9 cellular contexts compared by ENCODE assay signal in genomic region chr7:6792113-6792872, GRCh38. TPM values are rescaled to one million over a fixed set of nuclear protein-coding genes. Genes with fewer than 3 reads are reported as not detected.
A peak's percentile ranks its signal among the peaks of the same experiment; 100 is the strongest.
DNase-seq lines count a peak whose midpoint lies in the region; ATAC-seq and TF ChIP-seq lines count a peak whose summit lies in the region.
"Not testable (repeated sequence)": the region's sequence is repeated elsewhere in the genome, so short reads cannot be mapped to it uniquely, and the experiment has no call there.
"Had no signal": no experiment of that assay in that cellular context is flagged by ENCODE, and none has a peak within 500 bp of the region (broad histone marks: within the 10 kb centered on the region; RNA-seq: fewer than 3 reads in every experiment).

No MANE protein-coding gene starts in this region.

- not testable (repeated sequence) for H3K36me3 ChIP-seq in mesenchymal stem cell (ENCODE audit: control insufficient read depth in 1 of 2, insufficient read depth in 2 of 2, low read depth in 1 of 2, low read length in 2 of 2); gastrocnemius medialis

- not testable (repeated sequence) for H3K27ac ChIP-seq in mesenchymal stem cell (ENCODE audit: low read length, poor library complexity, severe bottlenecking)
- peak overlapping the region in 1 of 4 donors; percentile 41 for H3K27ac ChIP-seq in gastrocnemius medialis

- intact Hi-C loops in gastrocnemius medialis (cut with DNase I; ENCODE audit: low total_unique reads) = not testable (repeated sequence)

- not testable (repeated sequence) for H2AFZ ChIP-seq in mesenchymal stem cell (ENCODE audit: low read depth, low read length)

- ATAC-seq in gastrocnemius medialis = peak; percentile 72 to 82

- not testable (repeated sequence) for H3K79me1 ChIP-seq in mesenchymal stem cell (replicated peaks; ENCODE audit: low read length, poor library complexity, severe bottlenecking)

- H4K8ac ChIP-seq in mesenchymal stem cell (ENCODE audit: low read length) = not testable (repeated sequence)

- H3K4me1 ChIP-seq in mesenchymal stem cell (ENCODE audit: control insufficient read depth, insufficient read depth, low read depth, low read length); gastrocnemius medialis: not testable (repeated sequence)

- not testable (repeated sequence) for H3K9me3 Mint-ChIP-seq in chondrocyte (ENCODE audit: low read depth)

- not testable (repeated sequence) for H3K36me3 Mint-ChIP-seq in chondrocyte (ENCODE audit: low read depth)

- H3K4me1 Mint-ChIP-seq in chondrocyte (ENCODE audit: low read depth) = not testable (repeated sequence)

- H3K27ac Mint-ChIP-seq in chondrocyte (ENCODE audit: unreplicated experiment) = peak overlapping the region; percentile 74

- H2BK5ac ChIP-seq in mesenchymal stem cell (ENCODE audit: low read depth, low read length, poor library complexity, severe bottlenecking) = not testable (repeated sequence)

- not testable (repeated sequence) for TF ChIP-seq CTCF in AG09309 (IDR thresholded peaks at IDR 0.05; ENCODE audit: control insufficient read depth, insufficient read depth, low read depth, low read length, missing control alignments); chondrocyte (IDR thresholded peaks at IDR 0.05); gastrocnemius medialis (IDR thresholded peaks at IDR 0.05 in 4 of 5, conservative IDR thresholded peaks at IDR 0.05 in 1 of 5)

- not testable (repeated sequence) for H3K27me3 Mint-ChIP-seq in chondrocyte (ENCODE audit: low read depth)

- no CpG with 5 or more reads among the region's 15 CpGs for WGBS in mesenchymal stem cell

- not testable (repeated sequence) for H2BK120ac ChIP-seq in mesenchymal stem cell (ENCODE audit: low read depth, low read length)

- H3K9ac ChIP-seq in mesenchymal stem cell (ENCODE audit: low read length) = not testable (repeated sequence)

- H3K23ac ChIP-seq in mesenchymal stem cell (ENCODE audit: low read length in 2 of 2) = not testable (repeated sequence)

- DNase-seq in AG09309 (ENCODE audit: low read depth) = peak; percentile 1
- peak; percentile 46 for DNase-seq in HK-2 (ENCODE audit: unreplicated experiment)
- peak; percentile 10 to 34 for DNase-seq in SW 1271 (lab: John Stamatoyannopoulos, UW)
- DNase-seq in chondrocyte (ENCODE audit: low spot score); gastrocnemius medialis: not testable (repeated sequence)
- DNase-seq in fibroblast of peridontal ligament (ENCODE audit: extremely low read depth) = peak; percentile 44
- DNase-seq in iris pigment epithelial cell (ENCODE audit: low read depth) = peak; percentile 54
- DNase-seq in mesenchymal stem cell = peak; percentile 94

- not testable (repeated sequence) for H2BK15ac ChIP-seq in mesenchymal stem cell (ENCODE audit: low read depth, poor library complexity, severe bottlenecking)

- not testable (repeated sequence) for TF ChIP-seq POLR2A in gastrocnemius medialis (IDR thresholded peaks at IDR 0.05)

- H3K9me3 ChIP-seq in mesenchymal stem cell (ENCODE audit: control insufficient read depth, low read length); gastrocnemius medialis: not testable (repeated sequence)

- H2BK12ac ChIP-seq in mesenchymal stem cell (ENCODE audit: low read length in 2 of 2) = not testable (repeated sequence)

- not testable (repeated sequence) for H4K91ac ChIP-seq in mesenchymal stem cell (ENCODE audit: low read length)

- H3K4me3 Mint-ChIP-seq in chondrocyte (ENCODE audit: unreplicated experiment) = not testable (repeated sequence)

- not testable (repeated sequence) for H3K18ac ChIP-seq in mesenchymal stem cell (ENCODE audit: low read depth in 1 of 2, low read length in 2 of 2)

- H3K27me3 ChIP-seq in mesenchymal stem cell (ENCODE audit: control insufficient read depth in 1 of 2, insufficient read depth in 1 of 2, low read length in 2 of 2); gastrocnemius medialis: not testable (repeated sequence)

- in situ Hi-C loops in gastrocnemius medialis (cut with MboI; ENCODE audit: low sequenced_read_pairs in 4 of 4) = not testable (repeated sequence)

- H3K14ac ChIP-seq in mesenchymal stem cell (ENCODE audit: low read length in 2 of 2) = not testable (repeated sequence)

- not testable (repeated sequence) for H3K4me2 ChIP-seq in mesenchymal stem cell (ENCODE audit: low read length, poor library complexity, severe bottlenecking)

- H3K4ac ChIP-seq in mesenchymal stem cell (ENCODE audit: low read depth in 1 of 2, low read length in 2 of 2) = not testable (repeated sequence)

- not testable (repeated sequence) for H3K4me3 ChIP-seq in AG09309 (ENCODE audit: control insufficient read depth, low read depth, low read length); mesenchymal stem cell (ENCODE audit: insufficient read depth in 1 of 2, low read depth in 1 of 2, low read length in 2 of 2); gastrocnemius medialis

- H2AK5ac ChIP-seq in mesenchymal stem cell (ENCODE audit: low read length, severe bottlenecking) = not testable (repeated sequence)

RNA-seq across cellular contexts. Expression of gene CCZ1B, which starts 33.8 kb away (rescaled TPM):
- total RNA-seq in chondrocyte (71.6 to 78.6 TPM (median 72.6 TPM) in 3 replicates), gastrocnemius medialis (10 to 100 TPM in 2 of 4 donors, 1 to 10 TPM in 2; 7.6 to 23.3 (median 13.2) TPM)
- polyA plus RNA-seq in mesenchymal stem cell (2013, experiment 1 of 2) = 14.1 TPM
- 14.7 TPM for polyA plus RNA-seq in mesenchymal stem cell (2013, experiment 2 of 2)

RNA-seq across cellular contexts. Expression of gene RSPH10B2, which starts 38.4 kb away (rescaled TPM):
- 0.27 to 0.63 TPM in 2 of 3 replicates, not detected in the other for total RNA-seq in chondrocyte
- polyA plus RNA-seq in mesenchymal stem cell (2013, experiment 1 of 2) = not detected
- polyA plus RNA-seq in mesenchymal stem cell (2013, experiment 2 of 2) = 0.08 TPM
- 1 to 10 TPM in 2 of 4 donors, under 1 TPM in 2; 0.09 to 6.4 (median 1.1) TPM for total RNA-seq in gastrocnemius medialis
- total RNA-seq: ureter had no signal
